Comparison of ENCODE assay signal across 18 cellular contexts in genomic region chr4:25448379-25449109, GRCh38.
DNase-seq lines count a peak whose midpoint lies in the region; ATAC-seq, FAIRE-seq and TF ChIP-seq lines count a peak whose summit lies in the region.
"Had no signal": no experiment of that assay in that cellular context is flagged by ENCODE, and none has a peak within 500 bp of the region (broad histone marks: within the 10 kb centered on the region; RNA-seq: fewer than 3 reads in every experiment).

No MANE protein-coding gene starts in this region.

- no peaks in the 10 kb centered on the region for H4K20me1 ChIP-seq in astrocyte (ENCODE audit: insufficient read depth, low read length)
- H4K20me1 ChIP-seq: BLaER1 had no signal

- no peaks in the 10 kb centered on the region for H3K9me3 ChIP-seq in A673 (ENCODE audit: low read depth, low read length, poor library complexity, severe bottlenecking)
- no peaks in the 10 kb centered on the region for H3K9me3 ChIP-seq in astrocyte (ENCODE audit: insufficient read depth, low read depth, low read length)
- H3K9me3 ChIP-seq: BLaER1 had no signal

- TF ChIP-seq CTCF in A673 (conservative IDR thresholded peaks at IDR 0.05; ENCODE audit: low read depth, low read length), result no peak
- TF ChIP-seq CTCF in astrocyte (IDR thresholded peaks at IDR 0.05; ENCODE audit: insufficient read depth, low read depth, low read length), result no peak

- no peak overlapping the region for H3K27ac ChIP-seq in A673 (ENCODE audit: low read depth, low read length, poor library complexity, severe bottlenecking)
- no peak overlapping the region for H3K27ac ChIP-seq in astrocyte (ENCODE audit: low read depth, low read length)
- H3K27ac ChIP-seq: BLaER1 had no signal

- TF ChIP-seq POLR2A in GM12892 (IDR thresholded peaks at IDR 0.05; ENCODE audit: low read depth, low read length), result no peak

- POLR2A ChIA-PET in A673 (lab: Charles Lee; ENCODE audit: low non-redundant PET), result interaction anchor here (0.6 kb wide), 1 partner anchor 1306 kb away, joined by 5 read pairs; no protein-coding TSS in a partner anchor

- H3K4me1 ChIP-seq in A673 (ENCODE audit: insufficient read depth, low read length, poor library complexity, severe bottlenecking), result no peaks in the 10 kb centered on the region
- peaks cover 3% of the 10 kb centered on the region for H3K4me1 ChIP-seq in astrocyte (ENCODE audit: insufficient read depth, low read length)

- peaks cover 8% of the 10 kb centered on the region for H3K4me1 Mint-ChIP-seq in astrocyte (ENCODE audit: low read depth, unreplicated experiment)
- H3K4me1 Mint-ChIP-seq: central memory CD8-positive, alpha-beta T cell; neural crest cell had no signal

- no peaks in the 10 kb centered on the region for H3K79me2 ChIP-seq in astrocyte (ENCODE audit: insufficient read depth, low read length)

- no peaks in the 10 kb centered on the region for H3K9me3 Mint-ChIP-seq in astrocyte (ENCODE audit: unreplicated experiment)
- H3K9me3 Mint-ChIP-seq: central memory CD8-positive, alpha-beta T cell; neural crest cell had no signal

- no peak overlapping the region for H3K9ac ChIP-seq in astrocyte (ENCODE audit: low read length)
- H3K9ac ChIP-seq: BLaER1 had no signal

- peak overlapping the region; percentile 18 for H2AFZ ChIP-seq in astrocyte (ENCODE audit: low read depth, low read length)

- H3K27ac Mint-ChIP-seq in astrocyte (ENCODE audit: unreplicated experiment), result no peak overlapping the region

- FAIRE-seq in GM12892 (lab: Jason Lieb, UNC) (peak; percentile 9), astrocyte (lab: Jason Lieb, UNC) (no peak)
- FAIRE-seq: kidney had no signal

- intact Hi-C loops in A673 (cut with micrococcal nuclease; ENCODE audit: unreplicated experiment) (no loop called here), posterior cingulate gyrus (cut with DNase I) (no loop called here)

- no TSS peak for BruUV-seq in A673 (replicated peaks; lab: Mats Ljungman, UMichigan)

- DNase-seq in A673 (ENCODE audit: low spot score) (peak; percentile 14), GM12892 (ENCODE audit: insufficient read length) (no peak), astrocyte (ENCODE audit: low read depth) (peak; percentile 27), islet precursor cell (peak; percentile 94), posterior cingulate gyrus (no peak)
- no peak for DNase-seq in stimulated activated CD4-positive, alpha-beta T cell treated with anti-CD3 and anti-CD28 coated beads, Interleukin-2, amount 100 ng/mL, for 48 hours
- DNase-seq: GDM1, KBM-7, kidney, NCI-H1694 treated with DMSO at 0.1 percent for 48 hours, NCI-H774 had no signal

- peaks cover 19% of the 10 kb centered on the region for H3K27me3 Mint-ChIP-seq in astrocyte (ENCODE audit: low read depth, unreplicated experiment)
- H3K27me3 Mint-ChIP-seq: central memory CD8-positive, alpha-beta T cell had no signal

- no peaks in the 10 kb centered on the region for H3K36me3 Mint-ChIP-seq in astrocyte (ENCODE audit: low read depth, unreplicated experiment)

- H3K36me3 ChIP-seq in A673 (ENCODE audit: insufficient read depth, low read length, poor library complexity, severe bottlenecking) (no peaks in the 10 kb centered on the region), astrocyte (ENCODE audit: insufficient read depth, low read length) (no peaks in the 10 kb centered on the region)
- H3K36me3 ChIP-seq: BLaER1 had no signal

- H3K4me3 ChIP-seq in A673 (ENCODE audit: low read depth, low read length, poor library complexity, severe bottlenecking) (no peak overlapping the region), astrocyte (ENCODE audit: insufficient read depth, low read depth, low read length) (no peak overlapping the region)
- H3K4me3 ChIP-seq: BLaER1 had no signal

- no peak overlapping the region for H3K4me2 ChIP-seq in astrocyte (ENCODE audit: low read length)
- H3K4me2 ChIP-seq: BLaER1 had no signal

- no peak overlapping the region for H3K4me3 Mint-ChIP-seq in astrocyte (ENCODE audit: unreplicated experiment)
- H3K4me3 Mint-ChIP-seq: central memory CD8-positive, alpha-beta T cell; neural crest cell had no signal

- H3K27me3 ChIP-seq in A673 (replicated peaks; ENCODE audit: insufficient read depth, low read depth, low read length, poor library complexity) (no peaks in the 10 kb centered on the region), astrocyte (ENCODE audit: insufficient read depth, low read length) (no peaks in the 10 kb centered on the region)
- H3K27me3 ChIP-seq: BLaER1 had no signal

- CTCF ChIA-PET in A673 (lab: Charles Lee), result interaction anchor here (0.7 kb wide), 1 partner anchor 64 kb away, joined by 5 read pairs; no protein-coding TSS in a partner anchor

- no peak for ATAC-seq in GM19351 (IDR thresholded peaks at IDR 0.05; ENCODE audit: unreplicated experiment)
- ATAC-seq in GM18870 (IDR thresholded peaks at IDR 0.05; ENCODE audit: unreplicated experiment), result no peak
- ATAC-seq: activated CD4-positive, CD25-positive, alpha-beta regulatory T cell treated with anti-CD3 and anti-CD28 coated beads, Interleukin-2, amount 50 U/mL, for 24 hours; SK-N-SH treated with all-trans-retinoic acid at 6 μM for 48 hours had no signal

Comparison
In these comparisons a context has a peak if more than half of its experiments do, and no peak if none do; other contexts are left out.
1. DNase-seq: peak in A673 (single experiment), astrocyte (single experiment) and islet precursor cell (single experiment); none in GM12892 (single experiment), stimulated activated CD4-positive, alpha-beta T cell treated with anti-CD3 and anti-CD28 coated beads, Interleukin-2, amount 100 ng/mL, for 48 hours (0 of 2) and posterior cingulate gyrus (0 of 10).